8 cellular contexts compared by ENCODE assay signal in the genomic region with DNA sequence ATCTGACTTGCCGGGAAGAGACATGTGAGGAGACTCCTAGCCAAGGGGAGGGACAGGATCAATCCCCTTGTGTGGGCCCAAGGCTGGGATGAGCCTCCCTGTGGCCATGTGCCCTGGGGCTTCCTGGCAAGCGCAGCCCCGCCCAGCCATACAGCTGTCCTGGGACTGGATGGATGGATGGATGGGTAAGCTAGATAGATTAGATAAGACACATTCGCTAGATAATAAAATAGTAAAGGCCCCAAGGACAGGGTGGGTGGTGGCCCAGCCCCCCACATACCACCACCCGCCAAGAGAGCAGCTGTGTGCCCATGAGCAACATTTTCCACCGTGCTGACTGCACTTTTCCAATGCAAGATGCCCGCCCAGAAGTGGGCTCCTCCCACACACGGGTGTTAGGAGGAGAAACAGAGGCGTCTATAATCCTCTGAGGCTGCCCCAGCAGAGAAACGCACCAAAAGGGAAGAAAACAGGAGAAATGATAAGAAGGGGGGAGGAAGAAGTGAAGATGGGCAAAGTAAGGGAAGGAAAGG. TPM values are rescaled to one million over a fixed set of nuclear protein-coding genes. Genes with fewer than 3 reads are reported as not detected.
DNase-seq lines count a peak whose midpoint lies in the region; TF ChIP-seq lines count a peak whose summit lies in the region.

No MANE protein-coding gene starts in this region.

- H3K27me3 Mint-ChIP-seq in type B pancreatic cell: no peaks in the 10 kb centered on the region

- peak overlapping the region; percentile 28 for H3K27ac Mint-ChIP-seq in type B pancreatic cell

- peak; percentile 82 for DNase-seq in Daoy (ENCODE audit: low read depth)
- peak; percentile 73 for DNase-seq in activated CD4-positive, alpha-beta T cell treated with anti-CD3 and anti-CD28 coated beads for 1 hour
- DNase-seq in posterior vena cava (ENCODE audit: low spot score): peak; percentile 94
- no peak for DNase-seq in type B pancreatic cell (ENCODE audit: extremely low spot score, unreplicated experiment)
- no peak for DNase-seq in NCI-H2171 treated with DMSO at 0.1 percent for 48 hours (lab: John Stamatoyannopoulos, UW)
- DNase-seq in NOMO-1 treated with DMSO at 0.1 percent for 48 hours (lab: John Stamatoyannopoulos, UW; ENCODE audit: unreplicated experiment): no peak
- no peak for DNase-seq in HuH-7.5 (ENCODE audit: low spot score)

- intact Hi-C loops in posterior vena cava (cut with DNase I): no loop called here

- H3K4me1 Mint-ChIP-seq in type B pancreatic cell (ENCODE audit: unreplicated experiment): peaks cover 32% of the 10 kb centered on the region

- peak overlapping the region; percentile 92 for H3K27ac ChIP-seq in cingulate gyrus (ENCODE audit: low read depth, low read length)

- TF ChIP-seq CTCF in type B pancreatic cell (conservative IDR thresholded peaks at IDR 0.05): no peak

- no peak overlapping the region for H3K4me3 Mint-ChIP-seq in type B pancreatic cell

- peaks cover 11% of the 10 kb centered on the region for H3K36me3 Mint-ChIP-seq in type B pancreatic cell

- H3K9me3 Mint-ChIP-seq in type B pancreatic cell: no peaks in the 10 kb centered on the region

RNA-seq across cellular contexts. Expression of a gene that starts 25.1 kb away (rescaled TPM):
- 43.1 and 53.5 TPM in 2 replicates for total RNA-seq in Daoy (2014; rRNA removed; shearing (Covaris generic))
- total RNA-seq in posterior vena cava (10 to 100 TPM; 31.6 to 38.7 TPM), type B pancreatic cell (ENCODE audit: low replicate concordance) (27.8 and 42.2 TPM in 2 replicates)

RNA-seq across cellular contexts. Expression of a gene that starts 53.2 kb away (rescaled TPM):
- total RNA-seq in Daoy (2014; rRNA removed; shearing (Covaris generic)): not detected in 2 replicates
- not detected for total RNA-seq in posterior vena cava
- not detected in 2 replicates for total RNA-seq in type B pancreatic cell (ENCODE audit: low replicate concordance)

Comparison
In these comparisons a context has a peak if more than half of its experiments do, and no peak if none do; other contexts are left out.
1. DNase-seq: peak in Daoy (single experiment), activated CD4-positive, alpha-beta T cell treated with anti-CD3 and anti-CD28 coated beads for 1 hour (single experiment) and posterior vena cava (single experiment); none in type B pancreatic cell (single experiment), NCI-H2171 treated with DMSO at 0.1 percent for 48 hours (single experiment), NOMO-1 treated with DMSO at 0.1 percent for 48 hours (single experiment) and HuH-7.5 (single experiment).